ENCODE assay signal across 15 cellular contexts in genomic region chr14:93028724-93029076, GRCh38.
DNase-seq lines count a peak whose midpoint lies in the region; ATAC-seq and TF ChIP-seq lines count a peak whose summit lies in the region.
"Had no signal": no experiment of that assay in that cellular context is flagged by ENCODE, and none has a peak within 500 bp of the region (broad histone marks: within the 10 kb centered on the region; RNA-seq: fewer than 3 reads in every experiment).

No MANE protein-coding gene starts in this region.

- peak; percentile 30 for DNase-seq in ACHN
- peak; percentile 65 for DNase-seq in HK-2 (ENCODE audit: unreplicated experiment)
- no peak for DNase-seq in epithelial cell of proximal tubule (ENCODE audit: low read depth)
- peak; percentile 68 for DNase-seq in osteoblast (ENCODE audit: insufficient read length, low spot score, missing footprints)
- DNase-seq in body of pancreas: no peak
- DNase-seq in natural killer cell: no peak
- DNase-seq in SIG-M5 treated with dmso at 0.1 percent for 504 hours (lab: John Stamatoyannopoulos, UW; ENCODE audit: unreplicated experiment): no peak
- DNase-seq in activated T-helper 2 cell treated with anti-CD3 and anti-CD28 coated beads, Interferon-gamma antibody, Interleukin-2, Interleukin-4, amounts not matched to agents 10 μg/mL and 5 μg/mL and 100 μg/mL, durations not matched to agents 14 hours and 24 hours and 36 hours (ENCODE audit: low spot score): no peak
- DNase-seq: CD4-positive, alpha-beta T cell; HFFc6; MM.1S; NCI-H1105; NCI-H1694 treated with DMSO at 0.1 percent for 48 hours; NCI-H446 had no signal

- no peak overlapping the region for H3K4me3 Mint-ChIP-seq in natural killer cell
- H3K4me3 Mint-ChIP-seq in activated T-helper 2 cell treated with anti-CD3 and anti-CD28 coated beads, Interferon-gamma antibody, Interleukin-2, Interleukin-4, amounts not matched to agents 10 μg/mL and 5 μg/mL and 100 μg/mL, durations not matched to agents 14 hours and 24 hours and 36 hours (ENCODE audit: low read depth): no peak overlapping the region
- H3K4me3 Mint-ChIP-seq: CD4-positive, alpha-beta T cell; HFFc6 had no signal

- no peaks in the 10 kb centered on the region for H3K36me3 Mint-ChIP-seq in natural killer cell
- H3K36me3 Mint-ChIP-seq in activated T-helper 2 cell treated with anti-CD3 and anti-CD28 coated beads, Interferon-gamma antibody, Interleukin-2, Interleukin-4, amounts not matched to agents 10 μg/mL and 5 μg/mL and 100 μg/mL, durations not matched to agents 14 hours and 24 hours and 36 hours (ENCODE audit: low read depth): no peaks in the 10 kb centered on the region

- peaks cover 15 to 50% of the 10 kb centered on the region in 2 donors for H3K4me1 Mint-ChIP-seq in natural killer cell
- peaks cover 10% of the 10 kb centered on the region for H3K4me1 Mint-ChIP-seq in activated T-helper 2 cell treated with anti-CD3 and anti-CD28 coated beads, Interferon-gamma antibody, Interleukin-2, Interleukin-4, amounts not matched to agents 10 μg/mL and 5 μg/mL and 100 μg/mL, durations not matched to agents 14 hours and 24 hours and 36 hours (ENCODE audit: low read depth)

- H3K36me3 ChIP-seq in osteoblast (ENCODE audit: insufficient read depth, low read length) (no peaks in the 10 kb centered on the region), body of pancreas (replicated peaks in 1 of 2; ENCODE audit: insufficient read depth in 1 of 2, low read depth in 2 of 2) (no peaks in the 10 kb centered on the region)

- no peaks in the 10 kb centered on the region for H3K9me3 Mint-ChIP-seq in natural killer cell
- no peaks in the 10 kb centered on the region for H3K9me3 Mint-ChIP-seq in activated T-helper 2 cell treated with anti-CD3 and anti-CD28 coated beads, Interferon-gamma antibody, Interleukin-2, Interleukin-4, amounts not matched to agents 10 μg/mL and 5 μg/mL and 100 μg/mL, durations not matched to agents 14 hours and 24 hours and 36 hours
- H3K9me3 Mint-ChIP-seq: CD4-positive, alpha-beta T cell; HFFc6 had no signal

- no peak overlapping the region for H3K4me2 ChIP-seq in osteoblast (ENCODE audit: insufficient read depth, low read length)
- H3K4me2 ChIP-seq: KMS-11 had no signal

- TF ChIP-seq CTCF in epithelial cell of proximal tubule (conservative IDR thresholded peaks at IDR 0.05; ENCODE audit: low read depth, low read length) (no peak), osteoblast (IDR thresholded peaks at IDR 0.05; ENCODE audit: extremely low read depth, low read depth, low read length) (no peak), body of pancreas (IDR thresholded peaks at IDR 0.05) (no peak), natural killer cell (IDR thresholded peaks at IDR 0.05) (no peak)

- H3K9me3 ChIP-seq in osteoblast (ENCODE audit: low read depth, low read length) (no peaks in the 10 kb centered on the region), body of pancreas (no peaks in the 10 kb centered on the region)

- in situ Hi-C loops in ACHN (cut with HindIII; ENCODE audit: low pct_ligation_motif_present, low pct_unique_long_range_greater_than_20kb, low sequenced_read_pairs): no loop called here

- H3K4me3 ChIP-seq in epithelial cell of proximal tubule (ENCODE audit: low read depth, low read length) (peak overlapping the region; percentile 21), osteoblast (ENCODE audit: insufficient read depth, low read length) (no peak overlapping the region), body of pancreas (no peak overlapping the region)

- H4K20me1 ChIP-seq in osteoblast (ENCODE audit: insufficient read depth, low read length): peaks cover 17% of the 10 kb centered on the region

- no peak overlapping the region for H2AFZ ChIP-seq in osteoblast (ENCODE audit: low read length)

- H3K27me3 Mint-ChIP-seq in natural killer cell (ENCODE audit: low read depth in 2 of 2): no peaks in the 10 kb centered on the region
- H3K27me3 Mint-ChIP-seq in activated T-helper 2 cell treated with anti-CD3 and anti-CD28 coated beads, Interferon-gamma antibody, Interleukin-2, Interleukin-4, amounts not matched to agents 10 μg/mL and 5 μg/mL and 100 μg/mL, durations not matched to agents 14 hours and 24 hours and 36 hours (ENCODE audit: low read depth): no peaks in the 10 kb centered on the region
- H3K27me3 Mint-ChIP-seq: CD4-positive, alpha-beta T cell had no signal

- no peak for TF ChIP-seq POLR2A in body of pancreas (IDR thresholded peaks at IDR 0.05)

- 94% methylated on average over 8 to 9 of the region's 9 CpGs for WGBS in body of pancreas, 2 donors

- H3K4me1 ChIP-seq in osteoblast (ENCODE audit: insufficient read depth, low read length): peaks cover 14% of the 10 kb centered on the region
- H3K4me1 ChIP-seq in body of pancreas: peaks cover 14% of the 10 kb centered on the region

- no peak for ATAC-seq in body of pancreas
- no peak for ATAC-seq in natural killer cell

- H3K79me2 ChIP-seq in osteoblast (ENCODE audit: insufficient read depth, low read length): no peaks in the 10 kb centered on the region

- intact Hi-C loops in body of pancreas (cut with DNase I) (no loop called here), natural killer cell (cut with micrococcal nuclease) (no loop called here)
- intact Hi-C loops in activated T-helper 2 cell treated with anti-CD3 and anti-CD28 coated beads, Interferon-gamma antibody, Interleukin-2, Interleukin-4, amounts not matched to agents 10 μg/mL and 5 μg/mL and 100 μg/mL, durations not matched to agents 14 hours and 24 hours and 36 hours (cut with micrococcal nuclease): no loop called here

- H3K27me3 ChIP-seq in osteoblast (ENCODE audit: insufficient read depth, low read length) (no peaks in the 10 kb centered on the region), body of pancreas (no peaks in the 10 kb centered on the region)

- H3K27ac Mint-ChIP-seq in natural killer cell: no peak overlapping the region
- no peak overlapping the region for H3K27ac Mint-ChIP-seq in activated T-helper 2 cell treated with anti-CD3 and anti-CD28 coated beads, Interferon-gamma antibody, Interleukin-2, Interleukin-4, amounts not matched to agents 10 μg/mL and 5 μg/mL and 100 μg/mL, durations not matched to agents 14 hours and 24 hours and 36 hours
- H3K27ac Mint-ChIP-seq: CD4-positive, alpha-beta T cell; HFFc6 had no signal

- H3K27ac ChIP-seq in osteoblast (ENCODE audit: low read depth, low read length) (no peak overlapping the region), body of pancreas (no peak overlapping the region)
- H3K27ac ChIP-seq: KMS-11 had no signal

Comparison
In these comparisons a context has a peak if more than half of its experiments do, and no peak if none do; other contexts are left out.
1. DNase-seq: peak in ACHN (single experiment), HK-2 (single experiment) and osteoblast (single experiment); none in epithelial cell of proximal tubule (single experiment), body of pancreas (0 of 4), natural killer cell (single experiment), SIG-M5 treated with dmso at 0.1 percent for 504 hours (single experiment) and activated T-helper 2 cell treated with anti-CD3 and anti-CD28 coated beads, Interferon-gamma antibody, Interleukin-2, Interleukin-4, amounts not matched to agents 10 μg/mL and 5 μg/mL and 100 μg/mL, durations not matched to agents 14 hours and 24 hours and 36 hours (single experiment).